15 cellular contexts compared by ENCODE assay signal in the genomic region with DNA sequence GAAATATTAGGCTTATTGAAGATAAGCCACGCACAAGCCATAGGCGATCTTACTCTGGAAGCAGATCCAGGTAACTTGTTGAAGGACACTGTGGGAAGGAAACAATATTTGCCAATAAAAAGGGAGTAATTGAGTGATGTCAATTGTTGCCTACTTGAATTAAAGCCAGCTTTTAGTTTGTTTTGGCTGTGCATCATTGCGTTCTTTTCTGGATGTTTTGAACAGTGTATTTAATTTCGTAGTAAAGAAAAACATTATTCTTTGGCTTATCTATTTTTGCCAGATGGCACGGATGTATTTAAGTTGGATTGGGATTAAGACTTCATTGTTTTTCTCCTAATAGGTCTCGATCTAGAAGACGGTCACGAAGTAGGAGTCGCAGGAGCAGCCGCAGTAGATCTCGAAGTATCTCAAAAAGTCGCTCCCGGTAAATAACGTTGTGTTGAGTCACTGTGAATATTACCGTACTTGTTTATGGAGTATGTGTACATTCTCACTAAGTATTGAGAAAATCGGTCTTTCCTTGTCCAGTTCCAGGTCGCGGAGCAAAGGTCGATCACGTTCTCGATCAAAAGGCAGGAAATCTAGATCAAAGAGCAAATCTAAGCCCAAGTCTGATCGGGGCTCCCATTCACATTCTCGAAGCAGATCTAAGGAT. TPM values are rescaled to one million over a fixed set of nuclear protein-coding genes. Genes with fewer than 3 reads are reported as not detected.
DNase-seq lines count a peak whose midpoint lies in the region; ATAC-seq and TF ChIP-seq lines count a peak whose summit lies in the region.
"Had no signal": no experiment of that assay in that cellular context is flagged by ENCODE, and none has a peak within 500 bp of the region (broad histone marks: within the 10 kb centered on the region; RNA-seq: fewer than 3 reads in every experiment).

No MANE protein-coding gene starts in this region.

- TF ChIP-seq CTCF in glutamatergic neuron (IDR thresholded peaks at IDR 0.05; ENCODE audit: partially characterized antibody, unreplicated experiment) (no peak), type B pancreatic cell (conservative IDR thresholded peaks at IDR 0.05) (no peak), omental fat pad (IDR thresholded peaks at IDR 0.05) (no peak)

- H3K27me3 Mint-ChIP-seq in stimulated activated naive CD8-positive, alpha-beta T cell treated with anti-CD3 and anti-CD28 coated beads, Interleukin-15, Interleukin-2, amounts not matched to agents 100 ng/mL and 50 ng/mL, for 24 hours = peaks cover under 1% of the 10 kb centered on the region
- peaks cover 2% of the 10 kb centered on the region for H3K27me3 Mint-ChIP-seq in activated CD4-positive, alpha-beta memory T cell treated with anti-CD3 and anti-CD28 coated beads for 36 hours
- peaks cover 9% of the 10 kb centered on the region for H3K27me3 Mint-ChIP-seq in glutamatergic neuron (ENCODE audit: unreplicated experiment)
- H3K27me3 Mint-ChIP-seq in type B pancreatic cell = no peaks in the 10 kb centered on the region

- H3K4me1 Mint-ChIP-seq in stimulated activated naive CD8-positive, alpha-beta T cell treated with anti-CD3 and anti-CD28 coated beads, Interleukin-15, Interleukin-2, amounts not matched to agents 100 ng/mL and 50 ng/mL, for 24 hours (ENCODE audit: low read depth) = peaks cover 48% of the 10 kb centered on the region
- H3K4me1 Mint-ChIP-seq in activated CD4-positive, alpha-beta memory T cell treated with anti-CD3 and anti-CD28 coated beads for 36 hours (ENCODE audit: low read depth) = peaks cover 51% of the 10 kb centered on the region
- H3K4me1 Mint-ChIP-seq in glutamatergic neuron (ENCODE audit: low read depth, unreplicated experiment) (peaks cover 2% of the 10 kb centered on the region), type B pancreatic cell (ENCODE audit: unreplicated experiment) (peaks cover 32% of the 10 kb centered on the region)

- peak overlapping the region; percentile 17 for H3K27ac Mint-ChIP-seq in stimulated activated naive CD8-positive, alpha-beta T cell treated with anti-CD3 and anti-CD28 coated beads, Interleukin-15, Interleukin-2, amounts not matched to agents 100 ng/mL and 50 ng/mL, for 24 hours
- H3K27ac Mint-ChIP-seq in activated CD4-positive, alpha-beta memory T cell treated with anti-CD3 and anti-CD28 coated beads for 36 hours = peak overlapping the region; percentile 42
- no peak overlapping the region for H3K27ac Mint-ChIP-seq in glutamatergic neuron (ENCODE audit: unreplicated experiment)
- peak overlapping the region; percentile 34 for H3K27ac Mint-ChIP-seq in type B pancreatic cell

- CTCF ChIA-PET in activated CD4-positive, alpha-beta memory T cell treated with anti-CD3 and anti-CD28 coated beads for 36 hours (lab: Charles Lee) = no interaction called here

- no peak for DNase-seq in stimulated activated naive CD8-positive, alpha-beta T cell treated with anti-CD3 and anti-CD28 coated beads, Interleukin-15, Interleukin-2, amounts not matched to agents 100 U/mL and 50 U/mL, for 24 hours
- no peak for DNase-seq in activated CD4-positive, alpha-beta memory T cell treated with anti-CD3 and anti-CD28 coated beads for 36 hours
- DNase-seq in glutamatergic neuron (no peak), type B pancreatic cell (ENCODE audit: extremely low spot score, unreplicated experiment) (no peak), NCI-H524 (lab: John Stamatoyannopoulos, UW) (no peak), omental fat pad (ENCODE audit: low spot score) (no peak)
- DNase-seq: activated effector memory CD4-positive, alpha-beta T cell treated with anti-CD3 and anti-CD28 coated beads, Interleukin-2, amount 50 U/mL, for 16 hours; BE2C; heart right ventricle; Karpas-422; kidney glomerular epithelial cell; SHP77; WERI-Rb-1 had no signal

- intact Hi-C loops in activated CD4-positive, alpha-beta memory T cell treated with anti-CD3 and anti-CD28 coated beads for 36 hours (cut with micrococcal nuclease) = no loop called here

- peak overlapping the region; percentile 92 for H3K4me3 Mint-ChIP-seq in stimulated activated naive CD8-positive, alpha-beta T cell treated with anti-CD3 and anti-CD28 coated beads, Interleukin-15, Interleukin-2, amounts not matched to agents 100 ng/mL and 50 ng/mL, for 24 hours
- H3K4me3 Mint-ChIP-seq in activated CD4-positive, alpha-beta memory T cell treated with anti-CD3 and anti-CD28 coated beads for 36 hours = no peak overlapping the region
- H3K4me3 Mint-ChIP-seq in glutamatergic neuron (ENCODE audit: unreplicated experiment) (peak overlapping the region; percentile 14), type B pancreatic cell (peak overlapping the region; percentile 97)

- POLR2A ChIA-PET in activated CD4-positive, alpha-beta memory T cell treated with anti-CD3 and anti-CD28 coated beads for 36 hours (lab: Charles Lee) = no interaction called here

- no peak for ATAC-seq in stimulated activated naive CD8-positive, alpha-beta T cell treated with anti-CD3 and anti-CD28 coated beads, Interleukin-15, Interleukin-2, amounts not matched to agents 100 U/mL and 50 U/mL, for 24 hours
- ATAC-seq in HG03108 (IDR thresholded peaks at IDR 0.05; ENCODE audit: unreplicated experiment) (no peak), omental fat pad (ENCODE audit: low FRiP score) (no peak)
- ATAC-seq: heart right ventricle had no signal

- peaks cover 69% of the 10 kb centered on the region for H3K36me3 Mint-ChIP-seq in stimulated activated naive CD8-positive, alpha-beta T cell treated with anti-CD3 and anti-CD28 coated beads, Interleukin-15, Interleukin-2, amounts not matched to agents 100 ng/mL and 50 ng/mL, for 24 hours (ENCODE audit: low read depth)
- H3K36me3 Mint-ChIP-seq in activated CD4-positive, alpha-beta memory T cell treated with anti-CD3 and anti-CD28 coated beads for 36 hours = peaks cover 58% of the 10 kb centered on the region
- peaks cover 7% of the 10 kb centered on the region for H3K36me3 Mint-ChIP-seq in glutamatergic neuron (ENCODE audit: unreplicated experiment)
- peaks cover 48% of the 10 kb centered on the region for H3K36me3 Mint-ChIP-seq in type B pancreatic cell

- no peaks in the 10 kb centered on the region for H3K9me3 Mint-ChIP-seq in stimulated activated naive CD8-positive, alpha-beta T cell treated with anti-CD3 and anti-CD28 coated beads, Interleukin-15, Interleukin-2, amounts not matched to agents 100 ng/mL and 50 ng/mL, for 24 hours
- H3K9me3 Mint-ChIP-seq in activated CD4-positive, alpha-beta memory T cell treated with anti-CD3 and anti-CD28 coated beads for 36 hours = no peaks in the 10 kb centered on the region
- peaks cover 11% of the 10 kb centered on the region for H3K9me3 Mint-ChIP-seq in glutamatergic neuron (ENCODE audit: unreplicated experiment)
- H3K9me3 Mint-ChIP-seq in type B pancreatic cell = no peaks in the 10 kb centered on the region

RNA-seq across cellular contexts. Expression of a gene that starts 2.6 kb away (rescaled TPM):
- 10 to 100 TPM; 92.9 to 96.8 TPM for total RNA-seq in activated CD4-positive, alpha-beta memory T cell treated with anti-CD3 and anti-CD28 coated beads for 36 hours
- 161 TPM for total RNA-seq in glutamatergic neuron (ENCODE audit: unreplicated experiment)
- total RNA-seq in type B pancreatic cell (ENCODE audit: low replicate concordance) = 203 and 280 TPM in 2 replicates
- 100 to 1,000 TPM in 1 of 4 donors, 10 to 100 TPM in 3; 64.4 to 122 (median 81.7) TPM for total RNA-seq in omental fat pad

RNA-seq across cellular contexts. Expression of a gene that starts 47.2 kb away (rescaled TPM):
- 1 to 10 TPM; 6.5 to 7.7 TPM for total RNA-seq in activated CD4-positive, alpha-beta memory T cell treated with anti-CD3 and anti-CD28 coated beads for 36 hours
- total RNA-seq in glutamatergic neuron (ENCODE audit: unreplicated experiment) = 19.9 TPM
- total RNA-seq in type B pancreatic cell (ENCODE audit: low replicate concordance) = 12.2 and 23.1 TPM in 2 replicates
- total RNA-seq in omental fat pad = 1 to 10 TPM; 6.5 to 9.8 (median 7.4) TPM
